In genomic region chr5:75053286-75054109, GRCh38 we compare ENCODE assay signal across 8 cellular contexts. TPM values are rescaled to one million over a fixed set of nuclear protein-coding genes. Genes with fewer than 3 reads are reported as not detected.
DNase-seq lines count a peak whose midpoint lies in the region; ATAC-seq and TF ChIP-seq lines count a peak whose summit lies in the region.

No MANE protein-coding gene starts in this region.

- peaks cover 69% of the 10 kb centered on the region for H3K27me3 Mint-ChIP-seq in stimulated activated memory B cell treated with anti-CD40 and anti-IgM and Interleukin-4, amounts not matched to agents 10 μg/mL and 1 μg/mL and 100 μg/mL, for 72 hours

- intact Hi-C loops in mucosa of descending colon (cut with DNase I, micrococcal nuclease) = no loop called here

- ATAC-seq in mucosa of descending colon (peak; percentile 66), HG03095 (IDR thresholded peaks at IDR 0.05; ENCODE audit: unreplicated experiment) (no peak)
- ATAC-seq in stimulated activated memory B cell treated with anti-CD40 and anti-IgM and Interleukin-4, amounts not matched to agents 10 μg/mL and 1 μg/mL and 100 μg/mL, for 72 hours = peak; percentile 6

- H3K4me3 Mint-ChIP-seq in stimulated activated memory B cell treated with anti-CD40 and anti-IgM and Interleukin-4, amounts not matched to agents 10 μg/mL and 1 μg/mL and 100 μg/mL, for 72 hours = peak overlapping the region; percentile 72

- H3K4me1 ChIP-seq in mucosa of descending colon (ENCODE audit: low read depth) = peaks cover 25% of the 10 kb centered on the region

- no peaks in the 10 kb centered on the region for H3K36me3 Mint-ChIP-seq in stimulated activated memory B cell treated with anti-CD40 and anti-IgM and Interleukin-4, amounts not matched to agents 10 μg/mL and 1 μg/mL and 100 μg/mL, for 72 hours

- H3K27ac Mint-ChIP-seq in stimulated activated memory B cell treated with anti-CD40 and anti-IgM and Interleukin-4, amounts not matched to agents 10 μg/mL and 1 μg/mL and 100 μg/mL, for 72 hours = no peak overlapping the region

- H3K9me3 ChIP-seq in mucosa of descending colon = no peaks in the 10 kb centered on the region

- TF ChIP-seq CTCF in NB4 (IDR thresholded peaks at IDR 0.05; ENCODE audit: low read depth, low read length) = no peak
- TF ChIP-seq CTCF in mucosa of descending colon (IDR thresholded peaks at IDR 0.05) = no peak

- H3K9me3 Mint-ChIP-seq in stimulated activated memory B cell treated with anti-CD40 and anti-IgM and Interleukin-4, amounts not matched to agents 10 μg/mL and 1 μg/mL and 100 μg/mL, for 72 hours = no peaks in the 10 kb centered on the region

- peaks cover 19% of the 10 kb centered on the region for H3K4me1 Mint-ChIP-seq in stimulated activated memory B cell treated with anti-CD40 and anti-IgM and Interleukin-4, amounts not matched to agents 10 μg/mL and 1 μg/mL and 100 μg/mL, for 72 hours

- no peak overlapping the region for H3K4me3 ChIP-seq in NB4 (ENCODE audit: low read depth, low read length)
- H3K4me3 ChIP-seq in mucosa of descending colon = peak overlapping the region; percentile 29

- DNase-seq in NCI-H1105 treated with DMSO at 0.1 percent for 48 hours (lab: John Stamatoyannopoulos, UW) (peak; percentile 28), NCI-H1105 (lab: John Stamatoyannopoulos, UW) (no peak), NB4 (ENCODE audit: low read depth) (peak; percentile 48), activated T-cell treated with anti-CD3 and anti-CD28 coated beads for 24 hours (ENCODE audit: low read depth) (peak; percentile 36), erythroblast (lab: John Stamatoyannopoulos, UW) (peak; percentile 71 to 78), mucosa of descending colon (peak; percentile 62 to 71 (median 69))

- H3K36me3 ChIP-seq in mucosa of descending colon (ENCODE audit: low read depth) = no peaks in the 10 kb centered on the region

- TF ChIP-seq POLR2A in NB4 (IDR thresholded peaks at IDR 0.05; ENCODE audit: extremely low read depth, insufficient read length) = no peak
- TF ChIP-seq POLR2A in erythroblast (IDR thresholded peaks at IDR 0.05; ENCODE audit: low read length) = no peak

RNA-seq across cellular contexts. Expression of gene GCNT4, which starts 1.1 kb away (rescaled TPM):
- 1 to 10 TPM in 2 of 3 donors, under 1 TPM in 1; 0.92 to 6.1 (median 2.4) TPM for total RNA-seq in mucosa of descending colon
